ENCODE assay signal across 1 cellular context in genomic region chr17:59521465-59522126, GRCh38.
A peak's percentile ranks its signal among the peaks of the same experiment; 100 is the strongest.
TF ChIP-seq lines count a peak whose summit lies in the region.

No MANE protein-coding gene starts in this region.

TF ChIP-seq in HepG2, 621 proteins besides CTCF, POLR2A, EP300 and RAD21 (continued from another document and continues in another):
- TF ChIP-seq GMEB2 (CRISPR knock-in tag; IDR thresholded peaks at IDR 0.05; ENCODE audit: low read depth) (no peak), RXRA (CRISPR knock-in tag; IDR thresholded peaks at IDR 0.05) (peak; percentile 89), ZNF619 (CRISPR knock-in tag; IDR thresholded peaks at IDR 0.05) (no peak; the same call in 1 of the 2 replicates), HES4 (CRISPR knock-in tag; IDR thresholded peaks at IDR 0.05; ENCODE audit: borderline replicate concordance) (no peak), KIAA2018 (CRISPR knock-in tag; IDR thresholded peaks at IDR 0.05; ENCODE audit: borderline replicate concordance) (no peak), E2F1 (CRISPR knock-in tag; IDR thresholded peaks at IDR 0.05) (0 out of 2 replicates have a peak, but pooled peaks have one; percentile 15), ZC3H4 (CRISPR knock-in tag; IDR thresholded peaks at IDR 0.05; ENCODE audit: borderline replicate concordance) (no peak), PRDM15 (CRISPR knock-in tag; IDR thresholded peaks at IDR 0.05) (no peak), MBNL3 (CRISPR knock-in tag; conservative IDR thresholded peaks at IDR 0.05) (no peak), ZFP1 (CRISPR knock-in tag; IDR thresholded peaks at IDR 0.05) (0 out of 2 replicates have a peak, but pooled peaks have one; percentile 47), CHD2 (IDR thresholded peaks at IDR 0.05; ENCODE audit: low read depth, low read length) (no peak), FOXA3 (CRISPR knock-in tag; IDR thresholded peaks at IDR 0.05) (peak; percentile 56; the same call in 1 of the 2 replicates), FOXP1 (IDR thresholded peaks at IDR 0.05) (no peak), FOXP1 (CRISPR knock-in tag; IDR thresholded peaks at IDR 0.05) (peak; percentile 27; the same call in 1 of the 2 replicates), SOX5 (CRISPR knock-in tag; IDR thresholded peaks at IDR 0.05; ENCODE audit: borderline replicate concordance) (peak; percentile 73; the same call in 1 of the 2 replicates), MYPOP (CRISPR knock-in tag; IDR thresholded peaks at IDR 0.05) (peak; percentile 83; the same call in 1 of the 2 replicates), TFDP2 (CRISPR knock-in tag; IDR thresholded peaks at IDR 0.05) (no peak), KLF13 (CRISPR knock-in tag; IDR thresholded peaks at IDR 0.05) (no peak), SYNCRIP (IDR thresholded peaks at IDR 0.05; ENCODE audit: insufficient read depth, low read depth, low read length) (no peak), POGZ (CRISPR knock-in tag; IDR thresholded peaks at IDR 0.05) (peak; percentile 80), TBX2 (CRISPR knock-in tag; IDR thresholded peaks at IDR 0.05; ENCODE audit: borderline replicate concordance) (peak; percentile 66; the same call in 1 of the 2 replicates), PPARG (CRISPR knock-in tag; conservative IDR thresholded peaks at IDR 0.05) (peak; percentile 97), GMEB1 (CRISPR knock-in tag; IDR thresholded peaks at IDR 0.05; ENCODE audit: borderline replicate concordance) (peak; percentile 51; the same call in 1 of the 2 replicates), ZNF740 (CRISPR knock-in tag; IDR thresholded peaks at IDR 0.05) (no peak), ZSCAN5A (CRISPR knock-in tag; IDR thresholded peaks at IDR 0.05; ENCODE audit: borderline replicate concordance) (0 out of 2 replicates have a peak, but pooled peaks have one; percentile 73), PAF1 (CRISPR knock-in tag; IDR thresholded peaks at IDR 0.05) (no peak), MTA3 (CRISPR knock-in tag; IDR thresholded peaks at IDR 0.05) (no peak), NR2F1 (CRISPR knock-in tag; IDR thresholded peaks at IDR 0.05) (peak in 1 of 2 experiments; percentile 37; a peak in 1 of 4 replicates), ZNF607 (CRISPR knock-in tag; IDR thresholded peaks at IDR 0.05; ENCODE audit: borderline replicate concordance) (peak; percentile 75; the same call in 1 of the 2 replicates), TEAD3 (CRISPR knock-in tag; optimal IDR thresholded peaks at IDR 0.05; ENCODE audit: borderline replicate concordance) (peak; percentile 81), RFXAP (CRISPR knock-in tag; IDR thresholded peaks at IDR 0.05; ENCODE audit: borderline replicate concordance) (0 out of 2 replicates have a peak, but pooled peaks have one; percentile 41), ZNF292 (CRISPR knock-in tag; IDR thresholded peaks at IDR 0.05; ENCODE audit: borderline replicate concordance, low read depth) (peak; percentile 49; the same call in 1 of the 2 replicates), HDAC6 (IDR thresholded peaks at IDR 0.05; ENCODE audit: low read depth, low read length) (no peak), ARNTL (CRISPR knock-in tag; IDR thresholded peaks at IDR 0.05) (no peak), ZNF101 (CRISPR knock-in tag; IDR thresholded peaks at IDR 0.05; ENCODE audit: borderline replicate concordance, low read depth) (no peak), MYC (CRISPR knock-in tag; IDR thresholded peaks at IDR 0.05; ENCODE audit: borderline replicate concordance) (peak; percentile 59; the same call in 1 of the 2 replicates), ZBTB38 (CRISPR knock-in tag; IDR thresholded peaks at IDR 0.05) (peak; percentile 49; the same call in 1 of the 2 replicates), CREB1 (IDR thresholded peaks at IDR 0.05) (no peak), CREB1 (CRISPR knock-in tag; IDR thresholded peaks at IDR 0.05) (peak; percentile 49; the same call in 1 of the 2 replicates), ZMYM3 (CRISPR knock-in tag; IDR thresholded peaks at IDR 0.05) (peak; percentile 58; the same call in 1 of the 2 replicates), ZNF501 (CRISPR knock-in tag; IDR thresholded peaks at IDR 0.05) (peak; percentile 89), KDM5B (CRISPR knock-in tag; IDR thresholded peaks at IDR 0.05; ENCODE audit: borderline replicate concordance) (peak; percentile 78; the same call in 1 of the 2 replicates)
